1 cellular context compared by ENCODE assay signal in the genomic region with DNA sequence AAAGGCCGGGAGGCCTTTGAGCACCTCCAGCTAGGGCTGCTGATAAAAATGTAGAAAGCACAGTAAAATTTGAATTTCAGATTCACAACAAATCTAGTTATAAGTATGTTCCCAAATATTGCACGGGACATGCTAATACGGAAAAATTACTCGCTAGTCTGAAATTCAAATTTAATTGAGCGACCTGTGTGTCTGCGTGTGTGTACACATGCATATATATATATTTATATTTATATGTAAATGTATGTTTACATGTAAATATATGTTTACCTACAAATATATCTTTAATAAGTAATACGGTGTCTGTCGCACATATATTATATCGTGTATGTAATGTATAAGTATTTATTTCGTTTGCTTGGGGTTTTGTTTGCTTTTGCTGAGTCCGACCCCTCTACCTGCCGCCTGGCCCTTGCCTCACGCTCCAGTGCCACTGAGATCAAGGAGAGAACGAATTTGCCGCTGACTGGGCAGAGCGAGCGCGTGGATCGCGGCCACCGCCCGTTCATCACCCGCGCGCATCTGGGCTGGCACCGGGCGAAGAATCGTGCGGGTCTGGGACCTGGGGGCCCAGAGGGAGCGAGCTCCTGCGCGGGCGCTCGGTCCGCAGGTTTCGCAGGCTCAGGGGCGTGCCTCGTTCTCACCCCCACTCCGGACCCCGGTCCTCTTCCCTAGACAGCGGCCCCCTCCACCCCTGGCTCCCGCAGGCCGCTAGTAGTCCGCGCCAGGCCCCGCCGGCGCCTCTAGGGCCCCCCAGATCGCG.
TF ChIP-seq lines count a peak whose summit lies in the region.

No MANE protein-coding gene starts in this region.

TF ChIP-seq in SK-N-SH, 30 proteins besides CTCF, POLR2A, EP300 and RAD21 (continued from another document):
- TF ChIP-seq TAF1 (IDR thresholded peaks at IDR 0.05; ENCODE audit: borderline replicate concordance, low read depth, low read length) = no peak
- TF ChIP-seq, protein P1, sequence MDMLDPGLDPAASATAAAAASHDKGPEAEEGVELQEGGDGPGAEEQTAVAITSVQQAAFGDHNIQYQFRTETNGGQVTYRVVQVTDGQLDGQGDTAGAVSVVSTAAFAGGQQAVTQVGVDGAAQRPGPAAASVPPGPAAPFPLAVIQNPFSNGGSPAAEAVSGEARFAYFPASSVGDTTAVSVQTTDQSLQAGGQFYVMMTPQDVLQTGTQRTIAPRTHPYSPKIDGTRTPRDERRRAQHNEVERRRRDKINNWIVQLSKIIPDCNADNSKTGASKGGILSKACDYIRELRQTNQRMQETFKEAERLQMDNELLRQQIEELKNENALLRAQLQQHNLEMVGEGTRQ (IDR thresholded peaks at IDR 0.05; ENCODE audit: borderline replicate concordance, low read depth, low read length) = no peak
- no peak for TF ChIP-seq MEF2A (IDR thresholded peaks at IDR 0.05; ENCODE audit: borderline replicate concordance, low read depth)
- no peak for TF ChIP-seq RXRA (IDR thresholded peaks at IDR 0.05; ENCODE audit: borderline replicate concordance, low read depth)
- TF ChIP-seq NRF1 (IDR thresholded peaks at IDR 0.05; ENCODE audit: low read depth, low read length) = no peak
- no peak for TF ChIP-seq YY1 (IDR thresholded peaks at IDR 0.05; ENCODE audit: low read depth)
- TF ChIP-seq, protein P2, sequence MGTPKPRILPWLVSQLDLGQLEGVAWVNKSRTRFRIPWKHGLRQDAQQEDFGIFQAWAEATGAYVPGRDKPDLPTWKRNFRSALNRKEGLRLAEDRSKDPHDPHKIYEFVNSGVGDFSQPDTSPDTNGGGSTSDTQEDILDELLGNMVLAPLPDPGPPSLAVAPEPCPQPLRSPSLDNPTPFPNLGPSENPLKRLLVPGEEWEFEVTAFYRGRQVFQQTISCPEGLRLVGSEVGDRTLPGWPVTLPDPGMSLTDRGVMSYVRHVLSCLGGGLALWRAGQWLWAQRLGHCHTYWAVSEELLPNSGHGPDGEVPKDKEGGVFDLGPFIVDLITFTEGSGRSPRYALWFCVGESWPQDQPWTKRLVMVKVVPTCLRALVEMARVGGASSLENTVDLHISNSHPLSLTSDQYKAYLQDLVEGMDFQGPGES (IDR thresholded peaks at IDR 0.05; ENCODE audit: low read depth, low read length) = no peak
